ENCODE assay signal across 12 cellular contexts in genomic region chr1:225929462-225929861, GRCh38. TPM values are rescaled to one million over a fixed set of nuclear protein-coding genes. Genes with fewer than 3 reads are reported as not detected.
DNase-seq lines count a peak whose midpoint lies in the region; ATAC-seq lines count a peak whose summit lies in the region.
"Not testable (repeated sequence)": the region's sequence is repeated elsewhere in the genome, so short reads cannot be mapped to it uniquely, and the experiment has no call there.
"Had no signal": no experiment of that assay in that cellular context is flagged by ENCODE, and none has a peak within 500 bp of the region (broad histone marks: within the 10 kb centered on the region; RNA-seq: fewer than 3 reads in every experiment).

No MANE protein-coding gene starts in this region.

- POLR2A ChIA-PET in T-cell (lab: Charles Lee) = interaction anchor here (0.6 to 0.7 kb wide), 5 partner anchors 43 to 1504 kb away, joined by 3 to 7 read pairs (median 3); no protein-coding TSS in a partner anchor
- POLR2A ChIA-PET in activated naive CD8-positive, alpha-beta T cell treated with anti-CD3 and anti-CD28 coated beads, Interleukin-2, amount 10 ng/mL, durations not matched to agents 7 days and 5 days (lab: Charles Lee) = interaction anchor here (1.2 to 1.9 kb wide), 7 partner anchors 9 to 462 kb away, joined by 4 to 12 read pairs (median 4); partner anchors contain the start of gene H3-3A
- POLR2A ChIA-PET in naive thymus-derived CD4-positive, alpha-beta T cell (lab: Charles Lee) = interaction anchor here (1.1 to 1.7 kb wide), 4 partner anchors 20 to 48 kb away, joined by 4 to 8 read pairs (median 6); partner anchors contain the start of gene TMEM63A

- not testable (repeated sequence) for H3K27me3 ChIP-seq in CD4-positive, CD25-positive, alpha-beta regulatory T cell (ENCODE audit: control insufficient read depth, insufficient read depth, low read length); naive thymus-derived CD4-positive, alpha-beta T cell (ENCODE audit: control insufficient read depth in 2 of 2, insufficient read depth in 2 of 2, low read length in 2 of 2)

- not testable (repeated sequence) for DNase-seq in CD4-positive, CD25-positive, alpha-beta regulatory T cell; T-cell; activated CD4-positive, alpha-beta T cell treated with anti-CD3 and anti-CD28 coated beads, Interleukin-2, amount 10 ng/mL, durations not matched to agents 24 days and 14 days; activated T-cell treated with anti-CD3 and anti-CD28 coated beads, Interleukin-2, amount 50 U/mL, for 24 hours; activated naive CD4-positive, alpha-beta T cell treated with anti-CD3 and anti-CD28 coated beads for 36 hours; activated naive CD8-positive, alpha-beta T cell treated with anti-CD3 and anti-CD28 coated beads, Interleukin-2, amount 10 ng/mL, durations not matched to agents 7 days and 5 days; naive thymus-derived CD4-positive, alpha-beta T cell; stimulated activated naive CD8-positive, alpha-beta T cell treated with anti-CD3 and anti-CD28 coated beads, Interleukin-15, amount 100 ng/mL, for 72 hours

- H3K4me1 Mint-ChIP-seq in CD4-positive, CD25-positive, alpha-beta regulatory T cell = peaks cover 0 to 22% (median 11%) of the 10 kb centered on the region in 4 donors
- H3K4me1 Mint-ChIP-seq in T-cell = peaks cover 29 to 32% (median 29%) of the 10 kb centered on the region in 3 donors
- H3K4me1 Mint-ChIP-seq in activated CD4-positive, alpha-beta T cell treated with anti-CD3 and anti-CD28 coated beads, Interleukin-2, amount 10 ng/mL, durations not matched to agents 24 days and 14 days = peaks cover 14% of the 10 kb centered on the region
- H3K4me1 Mint-ChIP-seq in activated T-cell treated with anti-CD3 and anti-CD28 coated beads, Interleukin-2, amount 50 U/mL, for 24 hours (ENCODE audit: low read depth) = peaks cover 25% of the 10 kb centered on the region
- H3K4me1 Mint-ChIP-seq in activated naive CD4-positive, alpha-beta T cell treated with anti-CD3 and anti-CD28 coated beads for 36 hours (ENCODE audit: low read depth) = peaks cover 26% of the 10 kb centered on the region
- H3K4me1 Mint-ChIP-seq in activated naive CD8-positive, alpha-beta T cell treated with anti-CD3 and anti-CD28 coated beads, Interleukin-2, amount 10 ng/mL, durations not matched to agents 7 days and 5 days = peaks cover 29% of the 10 kb centered on the region
- H3K4me1 Mint-ChIP-seq in naive thymus-derived CD4-positive, alpha-beta T cell = peaks cover 15 to 49% (median 38%) of the 10 kb centered on the region in 7 donors
- peaks cover 37% of the 10 kb centered on the region for H3K4me1 Mint-ChIP-seq in stimulated activated naive CD8-positive, alpha-beta T cell treated with anti-CD3 and anti-CD28 coated beads, Interleukin-15, amount 100 ng/mL, for 72 hours

- intact Hi-C loops in activated CD4-positive, alpha-beta T cell treated with anti-CD3 and anti-CD28 coated beads, Interleukin-2, amount 10 ng/mL, durations not matched to agents 24 days and 14 days (cut with micrococcal nuclease); activated naive CD4-positive, alpha-beta T cell treated with anti-CD3 and anti-CD28 coated beads for 36 hours (cut with micrococcal nuclease): not testable (repeated sequence)
- intact Hi-C loops in naive thymus-derived CD4-positive, alpha-beta T cell (cut with micrococcal nuclease) = loop anchor here (10.0 kb wide), 2 partner anchors 195 to 1495 kb away; partner anchors contain the start of gene WDR26 (in 1 of the 2)

- H3K4me3 Mint-ChIP-seq in CD4-positive, CD25-positive, alpha-beta regulatory T cell; activated CD4-positive, alpha-beta T cell treated with anti-CD3 and anti-CD28 coated beads, Interleukin-2, amount 10 ng/mL, durations not matched to agents 24 days and 14 days; activated T-cell treated with anti-CD3 and anti-CD28 coated beads, Interleukin-2, amount 50 U/mL, for 24 hours; activated naive CD4-positive, alpha-beta T cell treated with anti-CD3 and anti-CD28 coated beads for 36 hours: not testable (repeated sequence)
- H3K4me3 Mint-ChIP-seq in T-cell = peak overlapping the region in 1 of 3 donors; percentile 25
- H3K4me3 Mint-ChIP-seq in activated naive CD8-positive, alpha-beta T cell treated with anti-CD3 and anti-CD28 coated beads, Interleukin-2, amount 10 ng/mL, durations not matched to agents 7 days and 5 days = peak overlapping the region; percentile 68
- peak overlapping the region in 8 of 10 donors; percentile 36 to 72 (median 55) for H3K4me3 Mint-ChIP-seq in naive thymus-derived CD4-positive, alpha-beta T cell
- peak overlapping the region; percentile 32 to 34 for H3K4me3 Mint-ChIP-seq in stimulated activated naive CD8-positive, alpha-beta T cell treated with anti-CD3 and anti-CD28 coated beads, Interleukin-15, amount 100 ng/mL, for 72 hours

- H3K27ac Mint-ChIP-seq in CD4-positive, CD25-positive, alpha-beta regulatory T cell = peak overlapping the region; percentile 48 to 86 (median 60)
- peak overlapping the region; percentile 77 to 89 for H3K27ac Mint-ChIP-seq in T-cell
- peak overlapping the region; percentile 60 for H3K27ac Mint-ChIP-seq in activated CD4-positive, alpha-beta T cell treated with anti-CD3 and anti-CD28 coated beads, Interleukin-2, amount 10 ng/mL, durations not matched to agents 24 days and 14 days
- H3K27ac Mint-ChIP-seq in activated T-cell treated with anti-CD3 and anti-CD28 coated beads, Interleukin-2, amount 50 U/mL, for 24 hours = peak overlapping the region; percentile 86
- H3K27ac Mint-ChIP-seq in activated naive CD4-positive, alpha-beta T cell treated with anti-CD3 and anti-CD28 coated beads for 36 hours = peak overlapping the region; percentile 92
- H3K27ac Mint-ChIP-seq in activated naive CD8-positive, alpha-beta T cell treated with anti-CD3 and anti-CD28 coated beads, Interleukin-2, amount 10 ng/mL, durations not matched to agents 7 days and 5 days = peak overlapping the region; percentile 84
- peak overlapping the region; percentile 82 to 95 (median 91) for H3K27ac Mint-ChIP-seq in naive thymus-derived CD4-positive, alpha-beta T cell
- peak overlapping the region; percentile 4 to 93 for H3K27ac Mint-ChIP-seq in stimulated activated naive CD8-positive, alpha-beta T cell treated with anti-CD3 and anti-CD28 coated beads, Interleukin-15, amount 100 ng/mL, for 72 hours

- not testable (repeated sequence) for H3K27ac ChIP-seq in CD4-positive, CD25-positive, alpha-beta regulatory T cell (ENCODE audit: insufficient read depth, low read length, poor library complexity, severe bottlenecking); naive thymus-derived CD4-positive, alpha-beta T cell (ENCODE audit: low read depth, low read length)

- not testable (repeated sequence) for H3K4me3 ChIP-seq in CD4-positive, CD25-positive, alpha-beta regulatory T cell (ENCODE audit: low read depth, low read length); naive thymus-derived CD4-positive, alpha-beta T cell (ENCODE audit: low read length)

- not testable (repeated sequence) for H3K9me3 Mint-ChIP-seq in CD4-positive, CD25-positive, alpha-beta regulatory T cell; T-cell; activated CD4-positive, alpha-beta T cell treated with anti-CD3 and anti-CD28 coated beads, Interleukin-2, amount 10 ng/mL, durations not matched to agents 24 days and 14 days; activated T-cell treated with anti-CD3 and anti-CD28 coated beads, Interleukin-2, amount 50 U/mL, for 24 hours; activated naive CD4-positive, alpha-beta T cell treated with anti-CD3 and anti-CD28 coated beads for 36 hours; activated naive CD8-positive, alpha-beta T cell treated with anti-CD3 and anti-CD28 coated beads, Interleukin-2, amount 10 ng/mL, durations not matched to agents 7 days and 5 days; naive thymus-derived CD4-positive, alpha-beta T cell; stimulated activated naive CD8-positive, alpha-beta T cell treated with anti-CD3 and anti-CD28 coated beads, Interleukin-15, amount 100 ng/mL, for 72 hours

- not testable (repeated sequence) for H3K36me3 Mint-ChIP-seq in CD4-positive, CD25-positive, alpha-beta regulatory T cell; T-cell; activated CD4-positive, alpha-beta T cell treated with anti-CD3 and anti-CD28 coated beads, Interleukin-2, amount 10 ng/mL, durations not matched to agents 24 days and 14 days (ENCODE audit: low read depth); activated T-cell treated with anti-CD3 and anti-CD28 coated beads, Interleukin-2, amount 50 U/mL, for 24 hours (ENCODE audit: low read depth); activated naive CD4-positive, alpha-beta T cell treated with anti-CD3 and anti-CD28 coated beads for 36 hours (ENCODE audit: low read depth); activated naive CD8-positive, alpha-beta T cell treated with anti-CD3 and anti-CD28 coated beads, Interleukin-2, amount 10 ng/mL, durations not matched to agents 7 days and 5 days; naive thymus-derived CD4-positive, alpha-beta T cell

- not testable (repeated sequence) for ATAC-seq in CD4-positive, CD25-positive, alpha-beta regulatory T cell (ENCODE audit: low read depth in 2 of 2); T-cell (replicated peaks in 1 of 4); activated naive CD8-positive, alpha-beta T cell treated with anti-CD3 and anti-CD28 coated beads, Interleukin-2, amount 10 ng/mL, durations not matched to agents 7 days and 5 days (ENCODE audit: low read depth); naive thymus-derived CD4-positive, alpha-beta T cell; stimulated activated naive CD8-positive, alpha-beta T cell treated with anti-CD3 and anti-CD28 coated beads, Interleukin-15, amount 100 ng/mL, for 72 hours

- CTCF ChIA-PET in T-cell (lab: Charles Lee) = interaction anchor here in 1 of 2 donors (0.6 kb wide), 2 partner anchors 21 to 237 kb away, joined by 6 read pairs; no protein-coding TSS in a partner anchor
- CTCF ChIA-PET in activated naive CD4-positive, alpha-beta T cell treated with anti-CD3 and anti-CD28 coated beads for 36 hours (lab: Charles Lee) = interaction anchor here (0.6 to 1.7 kb wide), 4 partner anchors 18 to 152 kb away, joined by 3 to 4 read pairs (median 3); partner anchors contain the start of gene SRP9
- CTCF ChIA-PET in naive thymus-derived CD4-positive, alpha-beta T cell (lab: Charles Lee) = interaction anchor here (1.1 kb wide), 1 partner anchor 462 kb away, joined by 3 read pairs; no protein-coding TSS in a partner anchor

- not testable (repeated sequence) for H3K27me3 Mint-ChIP-seq in CD4-positive, CD25-positive, alpha-beta regulatory T cell; T-cell; activated CD4-positive, alpha-beta T cell treated with anti-CD3 and anti-CD28 coated beads, Interleukin-2, amount 10 ng/mL, durations not matched to agents 24 days and 14 days; activated T-cell treated with anti-CD3 and anti-CD28 coated beads, Interleukin-2, amount 50 U/mL, for 24 hours; activated naive CD4-positive, alpha-beta T cell treated with anti-CD3 and anti-CD28 coated beads for 36 hours (ENCODE audit: low read depth); activated naive CD8-positive, alpha-beta T cell treated with anti-CD3 and anti-CD28 coated beads, Interleukin-2, amount 10 ng/mL, durations not matched to agents 7 days and 5 days; naive thymus-derived CD4-positive, alpha-beta T cell; stimulated activated naive CD8-positive, alpha-beta T cell treated with anti-CD3 and anti-CD28 coated beads, Interleukin-15, amount 100 ng/mL, for 72 hours

- H3K9me3 ChIP-seq in CD4-positive, CD25-positive, alpha-beta regulatory T cell (ENCODE audit: control insufficient read depth in 2 of 2, low read length in 2 of 2); naive thymus-derived CD4-positive, alpha-beta T cell (ENCODE audit: control insufficient read depth in 2 of 3, low read length in 3 of 3): not testable (repeated sequence)

- H3K36me3 ChIP-seq in CD4-positive, CD25-positive, alpha-beta regulatory T cell (ENCODE audit: control insufficient read depth, insufficient read depth, low read length); naive thymus-derived CD4-positive, alpha-beta T cell (ENCODE audit: control insufficient read depth in 2 of 3, insufficient read depth in 3 of 3, low read length in 3 of 3): not testable (repeated sequence)

- not testable (repeated sequence) for H3K4me1 ChIP-seq in CD4-positive, CD25-positive, alpha-beta regulatory T cell (ENCODE audit: control insufficient read depth, insufficient read depth, low read length, poor library complexity, severe bottlenecking)
- H3K4me1 ChIP-seq in naive thymus-derived CD4-positive, alpha-beta T cell (ENCODE audit: control insufficient read depth in 2 of 2, insufficient read depth in 2 of 2, low read length in 2 of 2) = peaks cover 0 to 24% of the 10 kb centered on the region in 2 donors

RNA-seq across cellular contexts. Expression of gene PYCR2, which starts 5.4 kb away (rescaled TPM):
- total RNA-seq in CD4-positive, CD25-positive, alpha-beta regulatory T cell = 51.6 TPM
- polyA plus RNA-seq in CD4-positive, CD25-positive, alpha-beta regulatory T cell = 10 to 100 TPM; 56.7 to 74.6 (median 67.7) TPM
- 100 to 1,000 TPM in 3 of 5 donors, 10 to 100 TPM in 2; 54.4 to 138 (median 126) TPM for total RNA-seq in T-cell
- 144 and 150 TPM in 2 replicates for total RNA-seq in activated CD4-positive, alpha-beta T cell treated with anti-CD3 and anti-CD28 coated beads, Interleukin-2, amount 10 ng/mL, durations not matched to agents 24 days and 14 days
- 100 to 1,000 TPM; 143 to 149 TPM for total RNA-seq in activated naive CD4-positive, alpha-beta T cell treated with anti-CD3 and anti-CD28 coated beads for 36 hours
- 100 to 1,000 TPM; 118 to 125 TPM for total RNA-seq in activated naive CD8-positive, alpha-beta T cell treated with anti-CD3 and anti-CD28 coated beads, Interleukin-2, amount 10 ng/mL, durations not matched to agents 7 days and 5 days
- total RNA-seq in naive thymus-derived CD4-positive, alpha-beta T cell = 100 to 1,000 TPM in 3 of 5 experiments, 10 to 100 TPM in 2; 46.4 to 137 (median 109) TPM
- 100 to 1,000 TPM; 112 to 148 TPM for polyA plus RNA-seq in naive thymus-derived CD4-positive, alpha-beta T cell

RNA-seq across cellular contexts. Expression of gene LEFTY2, which starts 11.6 kb away (rescaled TPM):
- total RNA-seq in CD4-positive, CD25-positive, alpha-beta regulatory T cell = not detected
- polyA plus RNA-seq in CD4-positive, CD25-positive, alpha-beta regulatory T cell = not detected
- total RNA-seq in T-cell = under 1 TPM in 1 of 5 donors, not detected in 4; 0.16 TPM
- not detected in 2 replicates for total RNA-seq in activated CD4-positive, alpha-beta T cell treated with anti-CD3 and anti-CD28 coated beads, Interleukin-2, amount 10 ng/mL, durations not matched to agents 24 days and 14 days
- total RNA-seq in activated naive CD4-positive, alpha-beta T cell treated with anti-CD3 and anti-CD28 coated beads for 36 hours = under 1 TPM in 1 of 2 experiments, not detected in 1; 0.10 TPM
- total RNA-seq in activated naive CD8-positive, alpha-beta T cell treated with anti-CD3 and anti-CD28 coated beads, Interleukin-2, amount 10 ng/mL, durations not matched to agents 7 days and 5 days = not detected
- not detected for total RNA-seq in naive thymus-derived CD4-positive, alpha-beta T cell
- under 1 TPM in 1 of 2 donors, not detected in 1; 0.45 TPM for polyA plus RNA-seq in naive thymus-derived CD4-positive, alpha-beta T cell
- total RNA-seq: A673, GM23248 had no signal
- polyA plus RNA-seq: BJ, CD14-positive monocyte, GM23248 had no signal

RNA-seq across cellular contexts. Expression of gene LEFTY1, which starts 40.5 kb away (rescaled TPM):
- total RNA-seq in CD4-positive, CD25-positive, alpha-beta regulatory T cell = 0.39 TPM
- under 1 TPM in 2 of 4 donors, not detected in 2; 0.13 to 0.17 TPM for polyA plus RNA-seq in CD4-positive, CD25-positive, alpha-beta regulatory T cell
- total RNA-seq in T-cell = under 1 TPM; 0.23 to 0.63 (median 0.35) TPM
- total RNA-seq in activated CD4-positive, alpha-beta T cell treated with anti-CD3 and anti-CD28 coated beads, Interleukin-2, amount 10 ng/mL, durations not matched to agents 24 days and 14 days = not detected in 2 replicates
- total RNA-seq in activated naive CD4-positive, alpha-beta T cell treated with anti-CD3 and anti-CD28 coated beads for 36 hours = under 1 TPM in 1 of 2 experiments, not detected in 1; 0.22 TPM
- under 1 TPM in 1 of 2 experiments, not detected in 1; 0.19 TPM for total RNA-seq in activated naive CD8-positive, alpha-beta T cell treated with anti-CD3 and anti-CD28 coated beads, Interleukin-2, amount 10 ng/mL, durations not matched to agents 7 days and 5 days
- under 1 TPM in 2 of 5 experiments, not detected in 3; 0.84 to 0.85 TPM for total RNA-seq in naive thymus-derived CD4-positive, alpha-beta T cell
- not detected for polyA plus RNA-seq in naive thymus-derived CD4-positive, alpha-beta T cell
- total RNA-seq: A673, GM23248 had no signal
- polyA plus RNA-seq: CD14-positive monocyte, GM23248 had no signal

RNA-seq across cellular contexts. Expression of gene TMEM63A, which starts 47.3 kb away (rescaled TPM):
- 454 TPM for total RNA-seq in CD4-positive, CD25-positive, alpha-beta regulatory T cell
- polyA plus RNA-seq in CD4-positive, CD25-positive, alpha-beta regulatory T cell = 10 to 100 TPM; 66.9 to 72.2 (median 69.3) TPM
- total RNA-seq in T-cell = 100 to 1,000 TPM; 332 to 473 (median 390) TPM
- 23.0 and 28.5 TPM in 2 replicates for total RNA-seq in activated CD4-positive, alpha-beta T cell treated with anti-CD3 and anti-CD28 coated beads, Interleukin-2, amount 10 ng/mL, durations not matched to agents 24 days and 14 days
- 10 to 100 TPM; 34.3 to 34.7 TPM for total RNA-seq in activated naive CD4-positive, alpha-beta T cell treated with anti-CD3 and anti-CD28 coated beads for 36 hours
- total RNA-seq in activated naive CD8-positive, alpha-beta T cell treated with anti-CD3 and anti-CD28 coated beads, Interleukin-2, amount 10 ng/mL, durations not matched to agents 7 days and 5 days = 100 to 1,000 TPM; 196 to 198 TPM
- total RNA-seq in naive thymus-derived CD4-positive, alpha-beta T cell = 100 to 1,000 TPM; 189 to 611 (median 383) TPM
- 10 to 100 TPM; 55.0 to 85.3 TPM for polyA plus RNA-seq in naive thymus-derived CD4-positive, alpha-beta T cell
